In the genomic region with DNA sequence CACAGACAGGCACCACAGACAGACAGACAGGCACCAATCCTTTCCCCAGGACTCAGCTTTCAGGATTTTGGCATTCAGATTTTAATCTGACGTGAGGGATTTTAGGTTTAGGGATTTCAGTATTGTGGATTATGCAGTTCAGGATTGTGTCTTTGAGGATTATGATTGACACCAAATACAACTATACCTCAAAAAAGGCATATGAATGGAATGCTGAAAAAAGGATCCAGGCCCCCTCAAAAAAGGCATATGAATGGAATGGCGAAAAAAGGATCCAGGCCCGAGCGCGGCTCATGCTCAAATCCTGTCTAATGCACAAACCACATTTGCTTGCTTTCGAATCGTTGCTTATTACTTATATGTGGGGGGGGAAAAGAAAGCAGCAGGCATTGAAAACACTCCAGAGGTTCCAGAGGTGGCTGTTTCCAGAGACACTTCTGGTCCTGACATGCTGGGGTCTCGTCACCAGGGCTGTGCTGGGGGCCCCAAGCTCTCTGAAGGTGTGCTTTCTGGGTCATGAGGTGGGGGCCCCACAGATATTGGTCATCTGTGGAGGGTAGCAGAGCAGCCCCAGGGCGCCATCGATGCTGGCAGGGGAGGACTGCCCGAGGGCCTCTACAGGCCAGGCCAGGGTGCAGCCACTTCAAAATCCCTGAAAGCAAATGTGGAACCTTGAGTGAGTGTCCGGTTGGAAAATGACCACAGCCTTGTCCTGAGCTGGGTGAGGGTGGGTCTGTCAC, we compare ENCODE assay signal across 20 cellular contexts. TPM values are rescaled to one million over a fixed set of nuclear protein-coding genes. Genes with fewer than 3 reads are reported as not detected.
A peak's percentile ranks its signal among the peaks of the same experiment; 100 is the strongest.
DNase-seq lines count a peak whose midpoint lies in the region; ATAC-seq and TF ChIP-seq lines count a peak whose summit lies in the region.
"Had no signal": no experiment of that assay in that cellular context is flagged by ENCODE, and none has a peak within 500 bp of the region (broad histone marks: within the 10 kb centered on the region; RNA-seq: fewer than 3 reads in every experiment).

No MANE protein-coding gene starts in this region.

- no peaks in the 10 kb centered on the region for H3K27me3 Mint-ChIP-seq in activated CD4-positive, alpha-beta T cell treated with anti-CD3 and anti-CD28 coated beads for 36 hours
- H3K27me3 Mint-ChIP-seq: CD4-positive, alpha-beta T cell had no signal

- CTCF ChIA-PET in HEK293T (lab: Yijun Ruan, JAX): no interaction called here
- CTCF ChIA-PET in activated CD4-positive, alpha-beta T cell treated with anti-CD3 and anti-CD28 coated beads for 36 hours (lab: Charles Lee): no interaction called here

- no peak overlapping the region for H4K8ac ChIP-seq in neuronal stem cell (ENCODE audit: low read depth, low read length)

- H3K9me3 ChIP-seq in neuronal stem cell (replicated peaks in 1 of 2; ENCODE audit: control insufficient read depth in 2 of 2, insufficient read depth in 1 of 2, low read depth in 1 of 2, low read length in 2 of 2) (no peaks in the 10 kb centered on the region), hepatocyte (ENCODE audit: low read depth) (no peaks in the 10 kb centered on the region)
- H3K9me3 ChIP-seq: HAP-1 had no signal

- H3K23ac ChIP-seq in neuronal stem cell (ENCODE audit: low read depth, low read length, poor library complexity): no peak overlapping the region

- H3K27me3 ChIP-seq in neuronal stem cell (ENCODE audit: control insufficient read depth in 3 of 3, insufficient read depth in 3 of 3, low read depth in 1 of 3, low read length in 3 of 3) (no peaks in the 10 kb centered on the region), hepatocyte (no peaks in the 10 kb centered on the region)

- no peak overlapping the region for H3K4me3 Mint-ChIP-seq in activated CD4-positive, alpha-beta T cell treated with anti-CD3 and anti-CD28 coated beads for 36 hours
- H3K4me3 Mint-ChIP-seq: CD4-positive, alpha-beta T cell had no signal

- H3K4me1 ChIP-seq in neuronal stem cell (ENCODE audit: control insufficient read depth in 2 of 2, insufficient read depth in 1 of 2, low read depth in 1 of 2, low read length in 2 of 2): no peaks in the 10 kb centered on the region
- no peaks in the 10 kb centered on the region for H3K4me1 ChIP-seq in hepatocyte (ENCODE audit: insufficient read depth)
- H3K4me1 ChIP-seq: HAP-1 had no signal

- H4K91ac ChIP-seq in neuronal stem cell (ENCODE audit: low read depth, low read length, poor library complexity): no peak overlapping the region

- H3K27ac ChIP-seq in neuronal stem cell (replicated peaks; ENCODE audit: low read length) (no peak overlapping the region), hepatocyte (no peak overlapping the region)

- TF ChIP-seq CTCF in hepatocyte (IDR thresholded peaks at IDR 0.05; ENCODE audit: poor library complexity): no peak

- no peaks in the 10 kb centered on the region for H3K36me3 Mint-ChIP-seq in activated CD4-positive, alpha-beta T cell treated with anti-CD3 and anti-CD28 coated beads for 36 hours (ENCODE audit: low read depth)

- no peaks in the 10 kb centered on the region for H3K9me2 ChIP-seq in hepatocyte (replicated peaks; ENCODE audit: insufficient read depth)

- H2BK5ac ChIP-seq in neuronal stem cell (ENCODE audit: low read length): no peak overlapping the region

- H3K79me1 ChIP-seq in neuronal stem cell (ENCODE audit: low read depth, low read length): no peaks in the 10 kb centered on the region

- H2BK12ac ChIP-seq in neuronal stem cell (ENCODE audit: low read length): no peak overlapping the region

- peak; percentile 4 for DNase-seq in left ventricle myocardium superior
- DNase-seq in Right ventricle myocardium inferior (ENCODE audit: missing footprints): no peak
- no peak for DNase-seq in HEK293T (ENCODE audit: extremely low spot score)
- DNase-seq in neuronal stem cell (ENCODE audit: low spot score): no peak
- no peak for DNase-seq in hepatocyte (ENCODE audit: low spot score)
- DNase-seq in activated CD4-positive, alpha-beta T cell treated with anti-CD3 and anti-CD28 coated beads for 36 hours: no peak
- DNase-seq in T-helper 9 cell: no peak
- DNase-seq: COR-L47, DMS79, IMR-90, NCI-H1694, NCI-H2081 treated with DMSO at 0.1 percent for 48 hours, NCI-H2171 treated with DMSO at 0.1 percent for 48 hours, NCI-H524 treated with DMSO at 0.1 percent for 48 hours, OCI-M1, SHP77 had no signal

- H2AK5ac ChIP-seq in neuronal stem cell (ENCODE audit: low read depth, low read length): peak overlapping the region; percentile 33

- H3K14ac ChIP-seq in neuronal stem cell (ENCODE audit: low read length): no peak overlapping the region

- H3K4me2 ChIP-seq in neuronal stem cell (ENCODE audit: insufficient read depth, low read length, poor library complexity, severe bottlenecking) (no peak overlapping the region), hepatocyte (no peak overlapping the region)

- POLR2A ChIA-PET in HEK293T (lab: Yijun Ruan, JAX): no interaction called here
- POLR2A ChIA-PET in activated CD4-positive, alpha-beta T cell treated with anti-CD3 and anti-CD28 coated beads for 36 hours (lab: Charles Lee): no interaction called here

- no peaks in the 10 kb centered on the region for H4K20me1 ChIP-seq in hepatocyte (ENCODE audit: insufficient read depth, poor library complexity, severe bottlenecking)

- H3K18ac ChIP-seq in neuronal stem cell (ENCODE audit: low read length): no peak overlapping the region

- H3K4ac ChIP-seq in neuronal stem cell (ENCODE audit: low read length): no peak overlapping the region

- intact Hi-C loops in left ventricle myocardium superior (cut with micrococcal nuclease): no loop called here
- intact Hi-C loops in Right ventricle myocardium inferior (cut with DNase I): no loop called here
- intact Hi-C loops in activated CD4-positive, alpha-beta T cell treated with anti-CD3 and anti-CD28 coated beads for 36 hours (cut with DNase I, micrococcal nuclease): no loop called here

- peak overlapping the region; percentile 31 for H2BK15ac ChIP-seq in neuronal stem cell (ENCODE audit: low read length)

- no peaks in the 10 kb centered on the region for H3K9me3 Mint-ChIP-seq in activated CD4-positive, alpha-beta T cell treated with anti-CD3 and anti-CD28 coated beads for 36 hours (ENCODE audit: low read depth)
- H3K9me3 Mint-ChIP-seq: CD4-positive, alpha-beta T cell had no signal

- ATAC-seq in left ventricle myocardium superior (no peak), Right ventricle myocardium inferior (no peak)
- no peak for ATAC-seq in activated CD4-positive, alpha-beta T cell treated with anti-CD3 and anti-CD28 coated beads for 36 hours

- no CpG with 5 or more reads among the region's 12 CpGs for WGBS in neuronal stem cell (ENCODE audit: extremely low coverage in 2 of 2, insufficient read length in 2 of 2, insufficient replicate concordance in 1 of 2), 2 donors
- 83% methylated on average over 12 of the region's 12 CpGs for WGBS in hepatocyte (ENCODE audit: low lambda C conversion rate, missing lambda C conversion rate)

- no peak overlapping the region for H3K9ac ChIP-seq in neuronal stem cell (ENCODE audit: low read depth, low read length, poor library complexity)

- H3K36me3 ChIP-seq in neuronal stem cell (replicated peaks in 1 of 2; ENCODE audit: control insufficient read depth in 2 of 2, insufficient read depth in 2 of 2, low read length in 2 of 2) (no peaks in the 10 kb centered on the region), hepatocyte (replicated peaks; ENCODE audit: insufficient read depth, low read depth) (no peaks in the 10 kb centered on the region)
- H3K36me3 ChIP-seq: HAP-1 had no signal

- H2AFZ ChIP-seq in neuronal stem cell (ENCODE audit: low read length) (no peak overlapping the region), hepatocyte (no peak overlapping the region)

- no peak overlapping the region for H2BK120ac ChIP-seq in neuronal stem cell (ENCODE audit: low read depth, low read length)

- H3K4me3 ChIP-seq in neuronal stem cell (ENCODE audit: low read length in 2 of 2) (no peak overlapping the region), hepatocyte (no peak overlapping the region)
- H3K4me3 ChIP-seq: HAP-1 had no signal

- H3K79me2 ChIP-seq in hepatocyte: no peaks in the 10 kb centered on the region

- no peaks in the 10 kb centered on the region for H3K4me1 Mint-ChIP-seq in activated CD4-positive, alpha-beta T cell treated with anti-CD3 and anti-CD28 coated beads for 36 hours

- no peak overlapping the region for H3K27ac Mint-ChIP-seq in activated CD4-positive, alpha-beta T cell treated with anti-CD3 and anti-CD28 coated beads for 36 hours
- H3K27ac Mint-ChIP-seq: CD4-positive, alpha-beta T cell had no signal

TF ChIP-seq in HEK293T, 16 proteins besides CTCF, POLR2A, EP300 and RAD21:
- no peak for TF ChIP-seq FOXM1 (IDR thresholded peaks at IDR 0.05; ENCODE audit: borderline replicate concordance)
- TF ChIP-seq, protein P1, sequence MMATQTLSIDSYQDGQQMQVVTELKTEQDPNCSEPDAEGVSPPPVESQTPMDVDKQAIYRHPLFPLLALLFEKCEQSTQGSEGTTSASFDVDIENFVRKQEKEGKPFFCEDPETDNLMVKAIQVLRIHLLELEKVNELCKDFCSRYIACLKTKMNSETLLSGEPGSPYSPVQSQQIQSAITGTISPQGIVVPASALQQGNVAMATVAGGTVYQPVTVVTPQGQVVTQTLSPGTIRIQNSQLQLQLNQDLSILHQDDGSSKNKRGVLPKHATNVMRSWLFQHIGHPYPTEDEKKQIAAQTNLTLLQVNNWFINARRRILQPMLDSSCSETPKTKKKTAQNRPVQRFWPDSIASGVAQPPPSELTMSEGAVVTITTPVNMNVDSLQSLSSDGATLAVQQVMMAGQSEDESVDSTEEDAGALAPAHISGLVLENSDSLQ (IDR thresholded peaks at IDR 0.05): 0 out of 2 replicates have a peak, but pooled peaks have one; percentile 16

RNA-seq across cellular contexts. Expression of a gene that starts 16.8 kb away (rescaled TPM):
- total RNA-seq in left ventricle myocardium superior: 15.9 TPM
- 18.4 TPM for total RNA-seq in Right ventricle myocardium inferior
- 9.5 TPM for polyA plus RNA-seq in neuronal stem cell (2013, experiment 1 of 2)
- 9.7 TPM for polyA plus RNA-seq in neuronal stem cell (2013, experiment 2 of 2)
- 8.7 and 9.0 TPM in 2 replicates for total RNA-seq in hepatocyte
- 9.8 and 12.5 TPM in 2 replicates for polyA plus RNA-seq in hepatocyte
- 1 to 10 TPM; 5.8 to 7.1 TPM for total RNA-seq in activated CD4-positive, alpha-beta T cell treated with anti-CD3 and anti-CD28 coated beads for 36 hours

RNA-seq across cellular contexts. Expression of a gene that starts 36.7 kb away (rescaled TPM):
- total RNA-seq in left ventricle myocardium superior: not detected
- total RNA-seq in Right ventricle myocardium inferior: not detected
- polyA plus RNA-seq in neuronal stem cell (2013, experiment 1 of 2): not detected
- polyA plus RNA-seq in neuronal stem cell (2013, experiment 2 of 2): not detected
- not detected in 2 replicates for total RNA-seq in hepatocyte
- polyA plus RNA-seq in hepatocyte: not detected in 2 replicates
- total RNA-seq in activated CD4-positive, alpha-beta T cell treated with anti-CD3 and anti-CD28 coated beads for 36 hours: not detected
- total RNA-seq: CD4-positive, alpha-beta T cell; HT1080; IMR-90 had no signal
- polyA plus RNA-seq: BJ, IMR-90 had no signal

RNA-seq across cellular contexts. Expression of a gene that starts 50.3 kb away (rescaled TPM):
- total RNA-seq in left ventricle myocardium superior (0.42 TPM), Right ventricle myocardium inferior (not detected), hepatocyte (not detected in 2 replicates)
- polyA plus RNA-seq in neuronal stem cell (2013, experiment 1 of 2): not detected
- polyA plus RNA-seq in neuronal stem cell (2013, experiment 2 of 2): not detected
- polyA plus RNA-seq in hepatocyte: not detected in 2 replicates
- total RNA-seq in activated CD4-positive, alpha-beta T cell treated with anti-CD3 and anti-CD28 coated beads for 36 hours: not detected
- total RNA-seq: CD4-positive, alpha-beta T cell; HT1080; IMR-90 had no signal
- polyA plus RNA-seq: BJ, IMR-90 had no signal
